24 cellular contexts compared by ENCODE assay signal in the genomic region with DNA sequence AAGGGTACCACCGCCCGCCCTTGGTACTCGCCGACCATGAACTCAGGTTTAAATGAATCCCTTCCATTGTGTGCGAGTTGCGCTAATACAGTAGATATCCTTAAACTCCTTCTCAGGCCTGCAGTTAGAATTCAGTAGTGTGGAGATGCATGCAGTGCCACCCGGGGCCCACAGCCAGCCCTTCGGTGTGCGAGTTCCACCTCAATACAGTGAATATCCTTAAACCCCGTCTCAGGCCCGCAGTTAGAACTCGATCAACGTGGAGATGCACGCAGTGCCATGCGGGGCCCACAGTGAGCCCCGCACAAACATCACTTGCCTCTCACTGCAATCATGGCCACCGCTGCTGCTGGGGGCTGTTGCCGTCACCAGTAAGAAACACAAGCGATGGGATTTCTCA.
DNase-seq lines count a peak whose midpoint lies in the region; ATAC-seq, FAIRE-seq and TF ChIP-seq lines count a peak whose summit lies in the region.
"Had no signal": no experiment of that assay in that cellular context is flagged by ENCODE, and none has a peak within 500 bp of the region (broad histone marks: within the 10 kb centered on the region; RNA-seq: fewer than 3 reads in every experiment).

No MANE protein-coding gene starts in this region.

- TF ChIP-seq POLR2A in GM12878 (IDR thresholded peaks at IDR 0.05; ENCODE audit: low read depth, low read length) (no peak), ovary (IDR thresholded peaks at IDR 0.05) (no peak)

- FAIRE-seq in GM12878 (lab: Jason Lieb, UNC) (no peak), urothelium cell line (lab: Jason Lieb, UNC) (peak; percentile 96)
- FAIRE-seq: GM12892 had no signal

- RAD21 ChIA-PET in GM12878 (lab: Charles Lee; ENCODE audit: unreplicated experiment) = no interaction called here

- no peak overlapping the region for H3K9ac ChIP-seq in GM12878 (ENCODE audit: control insufficient read depth, insufficient read depth, low read length)
- no peak overlapping the region for H3K9ac ChIP-seq in neural progenitor cell

- no peak for TF ChIP-seq CTCF in heart right ventricle (IDR thresholded peaks at IDR 0.05)
- TF ChIP-seq CTCF in GM12878 (IDR thresholded peaks at IDR 0.05 in 2 of 3, conservative IDR thresholded peaks at IDR 0.05 in 1 of 3; ENCODE audit: control insufficient read depth in 2 of 3, extremely low read depth in 1 of 3, insufficient read depth in 1 of 3, low read depth in 3 of 3, low read length in 3 of 3) = no peak
- TF ChIP-seq CTCF in neural progenitor cell (IDR thresholded peaks at IDR 0.05) = no peak
- no peak for TF ChIP-seq CTCF in ovary (IDR thresholded peaks at IDR 0.05)

- SMC1A ChIA-PET in GM12878 (lab: Charles Lee; ENCODE audit: uncharacterized antibody, unreplicated experiment) = no interaction called here

- H3K36me3 ChIP-seq in heart right ventricle (peaks cover 0 to 6% (median 0%) of the 10 kb centered on the region in 9 donors), GM12878 (ENCODE audit: control insufficient read depth in 2 of 2, insufficient read depth in 2 of 2, low read length in 1 of 2) (peaks cover 0 to 9% of the 10 kb centered on the region in 2 experiments; a peak in 3 of 4 replicates), neural progenitor cell (no peaks in the 10 kb centered on the region), ovary (no peaks in the 10 kb centered on the region)

- 97 to 98% methylated on average over 19 of the region's 19 CpGs for WGBS in heart right ventricle, 2 donors
- whole genome bisulfite sequencing in GM12878 (ENCODE audit: insufficient coverage, insufficient replicate concordance, low lambda C conversion rate, missing lambda C conversion rate) = 96% methylated on average over 19 of the region's 19 CpGs
- 97 to 98% (median 97%) methylated on average over 19 of the region's 19 CpGs for WGBS in ovary, 3 donors

- no peak for TF ChIP-seq EP300 in GM12878 (IDR thresholded peaks at IDR 0.05; ENCODE audit: borderline replicate concordance in 1 of 2, control insufficient read depth in 1 of 2, low read depth in 2 of 2, low read length in 2 of 2)
- no peak for TF ChIP-seq EP300 in ovary (IDR thresholded peaks at IDR 0.05)

- ATAC-seq in left ventricle myocardium superior (no peak), heart right ventricle (no peak), GM12878 (no peak), left lobe of liver (no peak), HG03039 (IDR thresholded peaks at IDR 0.05; ENCODE audit: unreplicated experiment) (no peak)

- H3K27me3 Mint-ChIP-seq in neural progenitor cell (ENCODE audit: insufficient read depth, low read depth) = peaks cover 4% of the 10 kb centered on the region

- in situ Hi-C loops in GM12878 (cut with MboI) = no loop called here

- H3K4me2 ChIP-seq in GM12878 (ENCODE audit: control insufficient read depth, insufficient read depth) (no peak overlapping the region), neural progenitor cell (no peak overlapping the region)

- no peak for TF ChIP-seq RAD21 in GM12878 (IDR thresholded peaks at IDR 0.05; ENCODE audit: insufficient read depth, low read depth, low read length)

- BruUV-seq in GM12878 (replicated peaks; lab: Mats Ljungman, UMichigan) = no TSS peak

- H3K36me3 Mint-ChIP-seq in neural progenitor cell = peaks cover 12% of the 10 kb centered on the region

- no peak overlapping the region for H3K4me3 Mint-ChIP-seq in neural progenitor cell
- H3K4me3 Mint-ChIP-seq: CD8-positive, alpha-beta memory T cell had no signal

- H3K4me1 ChIP-seq in heart right ventricle = peaks cover 0 to 4% (median 0%) of the 10 kb centered on the region in 9 donors
- no peaks in the 10 kb centered on the region for H3K4me1 ChIP-seq in GM12878 (ENCODE audit: control insufficient read depth, insufficient read depth, low read length)
- H3K4me1 ChIP-seq in neural progenitor cell = no peaks in the 10 kb centered on the region
- no peaks in the 10 kb centered on the region for H3K4me1 ChIP-seq in ovary (ENCODE audit: insufficient read depth)

- H3F3A ChIP-seq in neural progenitor cell (ENCODE audit: low read depth) = no peaks in the 10 kb centered on the region

- H4K20me1 ChIP-seq in GM12878 (ENCODE audit: control insufficient read depth, insufficient read depth) (no peaks in the 10 kb centered on the region), neural progenitor cell (ENCODE audit: low read depth) (no peaks in the 10 kb centered on the region)

- H3K79me2 ChIP-seq in GM12878 (ENCODE audit: control insufficient read depth, insufficient read depth, low read length) = no peaks in the 10 kb centered on the region
- no peaks in the 10 kb centered on the region for H3K79me2 ChIP-seq in neural progenitor cell (ENCODE audit: low read depth)

- H3K4me1 Mint-ChIP-seq in neural progenitor cell = peaks cover 11% of the 10 kb centered on the region

- H3K27me3 ChIP-seq in heart right ventricle = no peaks in the 10 kb centered on the region
- H3K27me3 ChIP-seq in GM12878 (replicated peaks in 1 of 2; ENCODE audit: control insufficient read depth in 2 of 2, insufficient read depth in 2 of 2, low read length in 1 of 2) = no peaks in the 10 kb centered on the region
- no peaks in the 10 kb centered on the region for H3K27me3 ChIP-seq in neural progenitor cell
- H3K27me3 ChIP-seq in ovary = no peaks in the 10 kb centered on the region

- H3K4me3 ChIP-seq in heart right ventricle (no peak overlapping the region), GM12878 (no peak overlapping the region), neural progenitor cell (no peak overlapping the region), ovary (no peak overlapping the region)

- CTCF ChIA-PET in GM12878 (lab: Yijun Ruan, JAX) = no interaction called here

- DNase-seq in left ventricle myocardium superior (peak; percentile 15), heart right ventricle (no peak), GM12878 (ENCODE audit: low read depth, low spot score) (no peak), neural progenitor cell (ENCODE audit: low spot score) (no peak), urothelium cell line (ENCODE audit: low spot score) (no peak), left lobe of liver (ENCODE audit: low spot score) (no peak), ovary (no peak)
- DNase-seq: Calu3; CD8-positive, alpha-beta memory T cell; DMS79 treated with DMSO at 0.1 percent for 48 hours; GF-D8; H7; KBM-7; MV-4-11; NCI-H1417; NCI-H1694; NCI-H2029 treated with DMSO at 0.1 percent for 48 hours; NCI-H446 treated with DMSO at 0.1 percent for 48 hours; NCI-H526; RPMI8226; SHP77 treated with DMSO at 0.1 percent for 48 hours had no signal

- POLR2A ChIA-PET in GM12878 (lab: Charles Lee) = no interaction called here

- H3K27ac ChIP-seq in heart right ventricle = no peak overlapping the region
- H3K27ac ChIP-seq in GM12878 (ENCODE audit: control insufficient read depth, insufficient read depth) = no peak overlapping the region
- no peak overlapping the region for H3K27ac ChIP-seq in neural progenitor cell
- no peak overlapping the region for H3K27ac ChIP-seq in ovary
- H3K27ac ChIP-seq: C4-2B had no signal

- peak overlapping the region; percentile 69 for H3K27ac Mint-ChIP-seq in neural progenitor cell

- H3K9me3 ChIP-seq in heart right ventricle = no peaks in the 10 kb centered on the region
- no peaks in the 10 kb centered on the region; the same call in 2 of the 3 replicates for H3K9me3 ChIP-seq in GM12878 (replicated peaks; ENCODE audit: control insufficient read depth, insufficient read depth, low read length)
- H3K9me3 ChIP-seq in neural progenitor cell (ENCODE audit: low read depth) = no peaks in the 10 kb centered on the region
- no peaks in the 10 kb centered on the region for H3K9me3 ChIP-seq in ovary

- intact Hi-C loops in left ventricle myocardium superior (cut with micrococcal nuclease) (no loop called here), heart right ventricle (cut with DNase I) (no loop called here), GM12878 (cut with micrococcal nuclease; ENCODE audit: unreplicated experiment) (no loop called here), ovary (cut with DNase I) (no loop called here)

- no peaks in the 10 kb centered on the region for H3K9me3 Mint-ChIP-seq in neural progenitor cell
- H3K9me3 Mint-ChIP-seq: CD8-positive, alpha-beta memory T cell had no signal

- H2AFZ ChIP-seq in GM12878 (ENCODE audit: control insufficient read depth, low read depth, low read length) = no peak overlapping the region
- H2AFZ ChIP-seq in neural progenitor cell (replicated peaks) = no peak overlapping the region

TF ChIP-seq in GM12878, 131 proteins besides CTCF, POLR2A, EP300 and RAD21:
- no peak for TF ChIP-seq RFX5 (IDR thresholded peaks at IDR 0.05; ENCODE audit: low read depth, low read length)
- TF ChIP-seq, protein P1, sequence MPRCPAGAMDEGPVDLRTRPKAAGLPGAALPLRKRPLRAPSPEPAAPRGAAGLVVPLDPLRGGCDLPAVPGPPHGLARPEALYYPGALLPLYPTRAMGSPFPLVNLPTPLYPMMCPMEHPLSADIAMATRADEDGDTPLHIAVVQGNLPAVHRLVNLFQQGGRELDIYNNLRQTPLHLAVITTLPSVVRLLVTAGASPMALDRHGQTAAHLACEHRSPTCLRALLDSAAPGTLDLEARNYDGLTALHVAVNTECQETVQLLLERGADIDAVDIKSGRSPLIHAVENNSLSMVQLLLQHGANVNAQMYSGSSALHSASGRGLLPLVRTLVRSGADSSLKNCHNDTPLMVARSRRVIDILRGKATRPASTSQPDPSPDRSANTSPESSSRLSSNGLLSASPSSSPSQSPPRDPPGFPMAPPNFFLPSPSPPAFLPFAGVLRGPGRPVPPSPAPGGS (IDR thresholded peaks at IDR 0.05; ENCODE audit: borderline replicate concordance, insufficient read depth, low read depth, low read length, poor library complexity, severe bottlenecking) = peak; percentile 39
TF ChIP-seq in GM12878: peak in this region for 1.
